In genomic region chr1:5884110-5884509, GRCh38 we compare ENCODE assay signal across 21 cellular contexts.
"Had no signal": no experiment of that assay in that cellular context is flagged by ENCODE, and none has a peak within 500 bp of the region (broad histone marks: within the 10 kb centered on the region; RNA-seq: fewer than 3 reads in every experiment).

No MANE protein-coding gene starts in this region.

- FAIRE-seq: HepG2, RCC 7860 had no signal

- ATAC-seq: HepG2 had no signal

- H3K36me3 ChIP-seq: MG63 had no signal

- DNase-seq: IMR-90, Karpas-422, KG1, MG63, NCI-H1092 treated with DMSO at 0.1 percent for 48 hours, NCI-H1436, NCI-H187, NCI-H2029, NCI-H2081 treated with DMSO at 0.1 percent for 48 hours, NCI-H2171, NCI-H226, NCI-H446, NCI-H510A, NCI-H524 treated with DMSO at 0.1 percent for 48 hours, NCI-H69, NCI-H774, RPMI8226, SHP77, SK-N-SH had no signal

- H3K4me3 ChIP-seq: MG63 had no signal

- H3K9me3 ChIP-seq: MG63, SK-N-SH had no signal

- H3K27me3 ChIP-seq: MG63 had no signal

- H3K4me2 ChIP-seq: SK-N-SH had no signal
